In genomic region chrX:14873676-14874049, GRCh38 we compare ENCODE assay signal across 8 cellular contexts. TPM values are rescaled to one million over a fixed set of nuclear protein-coding genes. Genes with fewer than 3 reads are reported as not detected.
A peak's percentile ranks its signal among the peaks of the same experiment; 100 is the strongest.
DNase-seq lines count a peak whose midpoint lies in the region; ATAC-seq and TF ChIP-seq lines count a peak whose summit lies in the region.

No MANE protein-coding gene starts in this region.

- no peaks in the 10 kb centered on the region for H3K79me2 ChIP-seq in neural cell (replicated peaks; ENCODE audit: insufficient read depth, low read length)

- H3K27ac ChIP-seq in BLaER1 treated with 17β-estradiol and CSF1 and Interleukin-3, amounts not matched to agents 10 nM and 100 nM = peak overlapping the region; percentile 56 to 87 (median 79); a peak in 21 of 22 replicates
- no peak overlapping the region for H3K27ac ChIP-seq in ectodermal cell (ENCODE audit: insufficient read depth, low read depth, low read length, poor library complexity, severe bottlenecking)
- peak overlapping the region; percentile 55 for H3K27ac ChIP-seq in neural cell (ENCODE audit: low read length)

- H3K9me2 ChIP-seq in neural cell (ENCODE audit: insufficient read depth, low read length) = no peaks in the 10 kb centered on the region

- no peak overlapping the region for H2AFZ ChIP-seq in neural cell (ENCODE audit: low read depth, low read length)

- peaks cover 0 to 2% (median 0%) of the 10 kb centered on the region in 11 experiments; a peak in 2 of 22 replicates for H3K36me3 ChIP-seq in BLaER1 treated with 17β-estradiol and CSF1 and Interleukin-3, amounts not matched to agents 10 nM and 100 nM
- H3K36me3 ChIP-seq in MG63 (peaks cover 3% of the 10 kb centered on the region), ectodermal cell (ENCODE audit: control insufficient read depth, insufficient read depth, low read length) (no peaks in the 10 kb centered on the region), neural cell (ENCODE audit: insufficient read depth, low read length) (no peaks in the 10 kb centered on the region)

- H3K4me3 ChIP-seq in BLaER1 treated with 17β-estradiol and CSF1 and Interleukin-3, amounts not matched to agents 10 nM and 100 nM = peak overlapping the region; percentile 65 to 81 (median 74)
- H3K4me3 ChIP-seq in MG63 (peak overlapping the region; percentile 66), ectodermal cell (ENCODE audit: insufficient read depth, low read depth, low read length) (peak overlapping the region; percentile 67), neural cell (ENCODE audit: low read length) (peak overlapping the region; percentile 80)

- ATAC-seq in HG02938 (IDR thresholded peaks at IDR 0.05; ENCODE audit: unreplicated experiment) (no peak), GM21447 (IDR thresholded peaks at IDR 0.05; ENCODE audit: unreplicated experiment) (no peak)

- H3K4me1 ChIP-seq in BLaER1 treated with 17β-estradiol and CSF1 and Interleukin-3, amounts not matched to agents 10 nM and 100 nM = peaks cover 4 to 24% (median 12%) of the 10 kb centered on the region in 10 experiments; a peak in 12 of 20 replicates
- no peaks in the 10 kb centered on the region for H3K4me1 ChIP-seq in ectodermal cell (ENCODE audit: control insufficient read depth, insufficient read depth, low read length)

- H4K20me1 ChIP-seq in BLaER1 treated with 17β-estradiol and CSF1 and Interleukin-3, amounts not matched to agents 10 nM and 100 nM = no peaks in the 10 kb centered on the region
- H4K20me1 ChIP-seq in neural cell (ENCODE audit: insufficient read depth) = no peaks in the 10 kb centered on the region

- no peak for DNase-seq in MG63
- DNase-seq in activated CD8-positive, alpha-beta memory T cell treated with anti-CD3 and anti-CD28 coated beads, Interleukin-2, amount 50 U/mL, for 4 hours = no peak
- DNase-seq in stimulated activated CD4-positive, alpha-beta T cell treated with anti-CD3 and anti-CD28 coated beads, Interleukin-4, amount 100 ng/mL, for 4 hours = no peak

- H3K9ac ChIP-seq in BLaER1 treated with 17β-estradiol and CSF1 and Interleukin-3, amounts not matched to agents 10 nM and 100 nM = peak overlapping the region; percentile 73 to 85 (median 83)
- H3K9ac ChIP-seq in neural cell (ENCODE audit: low read length) = peak overlapping the region; percentile 70

- no peaks in the 10 kb centered on the region for H3F3A ChIP-seq in neural cell (ENCODE audit: insufficient read depth, low read length, poor library complexity, severe bottlenecking)

- 1 to 3% methylated on average over 8 of the region's 8 CpGs for WGBS in ectodermal cell, 2 experiments

- peaks cover 0 to 9% (median 0%) of the 10 kb centered on the region in 11 experiments; a peak in 7 of 22 replicates for H3K9me3 ChIP-seq in BLaER1 treated with 17β-estradiol and CSF1 and Interleukin-3, amounts not matched to agents 10 nM and 100 nM (replicated peaks in 1 of 11)
- no peaks in the 10 kb centered on the region for H3K9me3 ChIP-seq in MG63
- H3K9me3 ChIP-seq in ectodermal cell (ENCODE audit: control insufficient read depth, low read length) = no peaks in the 10 kb centered on the region
- H3K9me3 ChIP-seq in neural cell (ENCODE audit: low read length) = no peaks in the 10 kb centered on the region

- H3K4me2 ChIP-seq in BLaER1 treated with 17β-estradiol and CSF1 and Interleukin-3, amounts not matched to agents 10 nM and 100 nM = peak overlapping the region; percentile 66 to 84 (median 79)
- H3K4me2 ChIP-seq in neural cell (ENCODE audit: low read length) = peak overlapping the region; percentile 39

- no peak for TF ChIP-seq RAD21 in neural cell (conservative IDR thresholded peaks at IDR 0.05)

- H3K27me3 ChIP-seq in BLaER1 treated with 17β-estradiol and CSF1 and Interleukin-3, amounts not matched to agents 10 nM and 100 nM = peaks cover 31 to 72% (median 52%) of the 10 kb centered on the region in 11 experiments; a peak in 21 of 22 replicates
- H3K27me3 ChIP-seq in MG63 = no peaks in the 10 kb centered on the region
- no peaks in the 10 kb centered on the region for H3K27me3 ChIP-seq in ectodermal cell (ENCODE audit: control insufficient read depth, insufficient read depth, low read length, poor library complexity, severe bottlenecking)
- H3K27me3 ChIP-seq in neural cell (ENCODE audit: insufficient read depth, low read depth, low read length) = no peaks in the 10 kb centered on the region

- no peak for TF ChIP-seq CTCF in neural cell (IDR thresholded peaks at IDR 0.05; ENCODE audit: poor library complexity, severe bottlenecking)

- no peak for TF ChIP-seq EP300 in neural cell (conservative IDR thresholded peaks at IDR 0.05; ENCODE audit: poor library complexity, severe bottlenecking)

TF ChIP-seq in neural cell, 6 proteins besides CTCF, POLR2A, EP300 and RAD21:
- TF ChIP-seq EZH2 (IDR thresholded peaks at IDR 0.05; ENCODE audit: borderline replicate concordance, insufficient read depth, low read length, poor library complexity, severe bottlenecking) (no peak), SMC3 (conservative IDR thresholded peaks at IDR 0.05; ENCODE audit: poor library complexity) (no peak), MXI1 (conservative IDR thresholded peaks at IDR 0.05; ENCODE audit: poor library complexity, severe bottlenecking) (no peak), POLR2AphosphoS5 (IDR thresholded peaks at IDR 0.05) (no peak), TAF1 (IDR thresholded peaks at IDR 0.05; ENCODE audit: low read depth) (no peak), REST (IDR thresholded peaks at IDR 0.05; ENCODE audit: borderline replicate concordance) (no peak)

RNA-seq across cellular contexts. Expression of gene MOSPD2, which starts 0.4 kb away (rescaled TPM):
- total RNA-seq in MG63 (2014; rRNA removed; shearing (Covaris generic); ENCODE audit: low replicate concordance) = 1.1 and 1.2 TPM in 2 replicates
- polyA plus RNA-seq in ectodermal cell (2013, experiment 1 of 4) = 9.8 TPM
- 9.0 TPM for polyA plus RNA-seq in ectodermal cell (2013, experiment 2 of 4)
- polyA plus RNA-seq in ectodermal cell (2013, experiment 3 of 4) = 8.5 TPM
- polyA plus RNA-seq in ectodermal cell (2013, experiment 4 of 4) = 11.1 TPM
- 10.6 and 12.4 TPM in 2 replicates for polyA plus RNA-seq in neural cell
- polyA minus RNA-seq in neural cell = 15.6 and 19.9 TPM in 2 replicates

RNA-seq across cellular contexts. Expression of gene FANCB, which starts 0.8 kb away (rescaled TPM):
- 5.8 and 7.2 TPM in 2 replicates for total RNA-seq in MG63 (2014; rRNA removed; shearing (Covaris generic); ENCODE audit: low replicate concordance)
- 6.0 TPM for polyA plus RNA-seq in ectodermal cell (2013, experiment 1 of 4)
- 8.6 TPM for polyA plus RNA-seq in ectodermal cell (2013, experiment 2 of 4)
- polyA plus RNA-seq in ectodermal cell (2013, experiment 3 of 4) = 6.6 TPM
- 7.5 TPM for polyA plus RNA-seq in ectodermal cell (2013, experiment 4 of 4)
- 0.17 and 0.40 TPM in 2 replicates for polyA plus RNA-seq in neural cell
- polyA minus RNA-seq in neural cell = 4.3 and 4.4 TPM in 2 replicates
